In genomic region chr2:69214898-69215297, GRCh38 we compare ENCODE assay signal across 12 cellular contexts.
DNase-seq lines count a peak whose midpoint lies in the region; ATAC-seq and TF ChIP-seq lines count a peak whose summit lies in the region.
"Had no signal": no experiment of that assay in that cellular context is flagged by ENCODE, and none has a peak within 500 bp of the region (broad histone marks: within the 10 kb centered on the region; RNA-seq: fewer than 3 reads in every experiment).

No MANE protein-coding gene starts in this region.

- peak overlapping the region; percentile 91 for H2BK120ac ChIP-seq in mesenchymal stem cell (ENCODE audit: low read depth, low read length)

- peak overlapping the region; percentile 26 for H2BK15ac ChIP-seq in mesenchymal stem cell (ENCODE audit: low read depth, poor library complexity, severe bottlenecking)

- H4K91ac ChIP-seq in mesenchymal stem cell (ENCODE audit: low read length) = peak overlapping the region; percentile 89

- no peak overlapping the region for H2BK5ac ChIP-seq in mesenchymal stem cell (ENCODE audit: low read depth, low read length, poor library complexity, severe bottlenecking)

- no peak for TF ChIP-seq CTCF in fibroblast of lung (conservative IDR thresholded peaks at IDR 0.05 in 1 of 2, IDR thresholded peaks at IDR 0.05 in 1 of 2; ENCODE audit: low read depth in 1 of 2, low read length in 2 of 2)

- no peak overlapping the region for H3K23ac ChIP-seq in mesenchymal stem cell (ENCODE audit: low read length in 2 of 2)

- no peaks in the 10 kb centered on the region for H4K20me1 ChIP-seq in BLaER1 treated with 17β-estradiol and CSF1 and Interleukin-3, amounts not matched to agents 10 nM and 100 nM
- H4K20me1 ChIP-seq in fibroblast of lung (ENCODE audit: control insufficient read depth, extremely low read depth, insufficient read depth, low read length) = no peaks in the 10 kb centered on the region

- no peak overlapping the region for H2AK5ac ChIP-seq in mesenchymal stem cell (ENCODE audit: low read length, severe bottlenecking)

- no peak for ATAC-seq in HG03097 (IDR thresholded peaks at IDR 0.05; ENCODE audit: low FRiP score, unreplicated experiment)
- no peak for ATAC-seq in HG03108 (IDR thresholded peaks at IDR 0.05; ENCODE audit: unreplicated experiment)

- no peaks in the 10 kb centered on the region for H3K79me2 ChIP-seq in fibroblast of lung (ENCODE audit: control insufficient read depth, insufficient read depth, low read length)

- no peak overlapping the region for H3K9ac ChIP-seq in BLaER1 treated with 17β-estradiol and CSF1 and Interleukin-3, amounts not matched to agents 10 nM and 100 nM
- H3K9ac ChIP-seq in fibroblast of lung (ENCODE audit: insufficient read depth, low read length) (no peak overlapping the region), mesenchymal stem cell (ENCODE audit: low read length) (no peak overlapping the region)

- H3K4me2 ChIP-seq in BLaER1 treated with 17β-estradiol and CSF1 and Interleukin-3, amounts not matched to agents 10 nM and 100 nM = peak overlapping the region; percentile 32 to 71 (median 61)
- H3K4me2 ChIP-seq in fibroblast of lung (ENCODE audit: extremely low read depth, insufficient read depth, low read length) (no peak overlapping the region), mesenchymal stem cell (ENCODE audit: low read length, poor library complexity, severe bottlenecking) (no peak overlapping the region)

- H3K4me3 ChIP-seq in BLaER1 treated with 17β-estradiol and CSF1 and Interleukin-3, amounts not matched to agents 10 nM and 100 nM = no peak overlapping the region
- H3K4me3 ChIP-seq in fibroblast of lung (replicated peaks in 1 of 4; ENCODE audit: control extremely low read depth in 1 of 4, insufficient read depth in 1 of 4, low read depth in 3 of 4, low read length in 4 of 4) = no peak overlapping the region
- H3K4me3 ChIP-seq in mesenchymal stem cell (ENCODE audit: insufficient read depth in 1 of 2, low read depth in 1 of 2, low read length in 2 of 2) = no peak overlapping the region

- H3K4ac ChIP-seq in mesenchymal stem cell (ENCODE audit: low read depth in 1 of 2, low read length in 2 of 2) = peak overlapping the region; percentile 18 to 95

- peak overlapping the region; percentile 23 to 81 for H3K18ac ChIP-seq in mesenchymal stem cell (ENCODE audit: low read depth in 1 of 2, low read length in 2 of 2)

- no peaks in the 10 kb centered on the region for H3K27me3 ChIP-seq in BLaER1 treated with 17β-estradiol and CSF1 and Interleukin-3, amounts not matched to agents 10 nM and 100 nM
- H3K27me3 ChIP-seq in fibroblast of lung (ENCODE audit: control insufficient read depth, insufficient read depth, low read length) (no peaks in the 10 kb centered on the region), mesenchymal stem cell (ENCODE audit: control insufficient read depth in 1 of 2, insufficient read depth in 1 of 2, low read length in 2 of 2) (no peaks in the 10 kb centered on the region)

- peak overlapping the region; percentile 63 for H4K8ac ChIP-seq in mesenchymal stem cell (ENCODE audit: low read length)

- H3K79me1 ChIP-seq in mesenchymal stem cell (replicated peaks; ENCODE audit: low read length, poor library complexity, severe bottlenecking) = peaks cover 3% of the 10 kb centered on the region

- no peaks in the 10 kb centered on the region for H3K9me3 ChIP-seq in BLaER1 treated with 17β-estradiol and CSF1 and Interleukin-3, amounts not matched to agents 10 nM and 100 nM (replicated peaks in 1 of 11)
- H3K9me3 ChIP-seq in fibroblast of lung (ENCODE audit: control insufficient read depth, insufficient read depth, low read depth, low read length) (no peaks in the 10 kb centered on the region), mesenchymal stem cell (ENCODE audit: control insufficient read depth, low read length) (no peaks in the 10 kb centered on the region)

- 57% methylated on average over 5 of the region's 5 CpGs for WGBS in mesenchymal stem cell

- no peaks in the 10 kb centered on the region for H3K36me3 ChIP-seq in BLaER1 treated with 17β-estradiol and CSF1 and Interleukin-3, amounts not matched to agents 10 nM and 100 nM
- H3K36me3 ChIP-seq in fibroblast of lung (ENCODE audit: control insufficient read depth, insufficient read depth, low read length) = no peaks in the 10 kb centered on the region
- peaks cover 4 to 9% of the 10 kb centered on the region in 2 experiments for H3K36me3 ChIP-seq in mesenchymal stem cell (ENCODE audit: control insufficient read depth in 1 of 2, insufficient read depth in 2 of 2, low read depth in 1 of 2, low read length in 2 of 2)

- DNase-seq in NCI-H2029 treated with DMSO at 0.1 percent for 48 hours (lab: John Stamatoyannopoulos, UW) (peak; percentile 8), fibroblast of lung (ENCODE audit: low read depth in 2 of 2) (peak; percentile 51 to 76), mesenchymal stem cell (peak; percentile 72), 8988T (no peak)
- no peak for DNase-seq in activated CD4-positive, CD25-positive, alpha-beta regulatory T cell (lab: John Stamatoyannopoulos, UW)
- DNase-seq: activated CD8-positive, alpha-beta memory T cell treated with anti-CD3 and anti-CD28 coated beads, Interleukin-2, amount 50 U/mL, for 48 hours; CD4-positive, alpha-beta memory T cell; islet precursor cell; NCI-H1436 had no signal

- H3K27ac ChIP-seq in BLaER1 treated with 17β-estradiol and CSF1 and Interleukin-3, amounts not matched to agents 10 nM and 100 nM = no peak overlapping the region
- no peak overlapping the region for H3K27ac ChIP-seq in fibroblast of lung (ENCODE audit: insufficient read depth, low read length)
- H3K27ac ChIP-seq in mesenchymal stem cell (ENCODE audit: low read length, poor library complexity, severe bottlenecking) = no peak overlapping the region

- peaks cover 10 to 24% (median 14%) of the 10 kb centered on the region in 10 experiments for H3K4me1 ChIP-seq in BLaER1 treated with 17β-estradiol and CSF1 and Interleukin-3, amounts not matched to agents 10 nM and 100 nM
- H3K4me1 ChIP-seq in fibroblast of lung (ENCODE audit: control insufficient read depth, extremely low read depth, insufficient read depth, low read length) (peaks cover 23% of the 10 kb centered on the region), mesenchymal stem cell (ENCODE audit: control insufficient read depth, insufficient read depth, low read depth, low read length) (peaks cover 8% of the 10 kb centered on the region)

- H2BK12ac ChIP-seq in mesenchymal stem cell (ENCODE audit: low read length in 2 of 2) = peak overlapping the region; percentile 15 to 96

- peak overlapping the region in 1 of 2 experiments; percentile 66 for H3K14ac ChIP-seq in mesenchymal stem cell (ENCODE audit: low read length in 2 of 2)

- H2AFZ ChIP-seq in fibroblast of lung (ENCODE audit: low read length) (no peak overlapping the region), mesenchymal stem cell (ENCODE audit: low read depth, low read length) (no peak overlapping the region)

Comparison
In these comparisons a context has a peak if more than half of its experiments do, and no peak if none do; other contexts are left out.
1. H3K4me2 ChIP-seq: peak in BLaER1 treated with 17β-estradiol and CSF1 and Interleukin-3, amounts not matched to agents 10 nM and 100 nM (11 of 11); none in fibroblast of lung (single experiment) and mesenchymal stem cell (single experiment).
2. DNase-seq: peak in NCI-H2029 treated with DMSO at 0.1 percent for 48 hours (single experiment), fibroblast of lung (2 of 2) and mesenchymal stem cell (single experiment); none in activated CD4-positive, CD25-positive, alpha-beta regulatory T cell (0 of 4) and 8988T (single experiment).